ENCODE assay signal across 8 cellular contexts in genomic region chr2:230327418-230328154, GRCh38.
DNase-seq lines count a peak whose midpoint lies in the region; ATAC-seq lines count a peak whose summit lies in the region.

No MANE protein-coding gene starts in this region.

- ATAC-seq in GM19025 (IDR thresholded peaks at IDR 0.05; ENCODE audit: low read depth, unreplicated experiment), result peak; percentile 54
- peak; percentile 51 for ATAC-seq in HG03196 (IDR thresholded peaks at IDR 0.05; ENCODE audit: unreplicated experiment)
- ATAC-seq in stimulated activated memory B cell treated with anti-CD40 and anti-IgM and Interleukin-4, amounts not matched to agents 10 μg/mL and 1 μg/mL and 100 μg/mL, for 72 hours, result peak; percentile 79

- H3K4me3 Mint-ChIP-seq in stimulated activated memory B cell treated with anti-CD40 and anti-IgM and Interleukin-4, amounts not matched to agents 10 μg/mL and 1 μg/mL and 100 μg/mL, for 72 hours, result peak overlapping the region; percentile 93

- DNase-seq in ACHN, result peak; percentile 8
- DNase-seq in SKM-1 treated with dmso at 0.1 percent for 144 hours (lab: John Stamatoyannopoulos, UW; ENCODE audit: unreplicated experiment), result peak; percentile 12
- peak; percentile 51 for DNase-seq in germinal center (ENCODE audit: low spot score)
- DNase-seq in activated gamma-delta T cell (lab: John Stamatoyannopoulos, UW), result no peak
- DNase-seq in DMS79 treated with DMSO at 0.1 percent for 48 hours (lab: John Stamatoyannopoulos, UW), result no peak

- H3K27me3 Mint-ChIP-seq in stimulated activated memory B cell treated with anti-CD40 and anti-IgM and Interleukin-4, amounts not matched to agents 10 μg/mL and 1 μg/mL and 100 μg/mL, for 72 hours, result no peaks in the 10 kb centered on the region

- H3K4me1 Mint-ChIP-seq in stimulated activated memory B cell treated with anti-CD40 and anti-IgM and Interleukin-4, amounts not matched to agents 10 μg/mL and 1 μg/mL and 100 μg/mL, for 72 hours, result peaks cover 72% of the 10 kb centered on the region

- no peaks in the 10 kb centered on the region for H3K9me3 Mint-ChIP-seq in stimulated activated memory B cell treated with anti-CD40 and anti-IgM and Interleukin-4, amounts not matched to agents 10 μg/mL and 1 μg/mL and 100 μg/mL, for 72 hours

- in situ Hi-C loops in ACHN (cut with HindIII; ENCODE audit: low pct_ligation_motif_present, low pct_unique_long_range_greater_than_20kb, low sequenced_read_pairs), result no loop called here

- peaks cover 39% of the 10 kb centered on the region for H3K36me3 Mint-ChIP-seq in stimulated activated memory B cell treated with anti-CD40 and anti-IgM and Interleukin-4, amounts not matched to agents 10 μg/mL and 1 μg/mL and 100 μg/mL, for 72 hours

- H3K27ac Mint-ChIP-seq in stimulated activated memory B cell treated with anti-CD40 and anti-IgM and Interleukin-4, amounts not matched to agents 10 μg/mL and 1 μg/mL and 100 μg/mL, for 72 hours, result peak overlapping the region; percentile 100

Comparison
In these comparisons a context has a peak if more than half of its experiments do, and no peak if none do; other contexts are left out.
1. DNase-seq: peak in ACHN (single experiment), SKM-1 treated with dmso at 0.1 percent for 144 hours (single experiment) and germinal center (single experiment); none in activated gamma-delta T cell (single experiment) and DMS79 treated with DMSO at 0.1 percent for 48 hours (single experiment).
2. Peak in every context shown above with its lines, with median percentiles within 50 percentile points of each other: ATAC-seq.